Comparison of ENCODE assay signal across 18 cellular contexts in the genomic region with DNA sequence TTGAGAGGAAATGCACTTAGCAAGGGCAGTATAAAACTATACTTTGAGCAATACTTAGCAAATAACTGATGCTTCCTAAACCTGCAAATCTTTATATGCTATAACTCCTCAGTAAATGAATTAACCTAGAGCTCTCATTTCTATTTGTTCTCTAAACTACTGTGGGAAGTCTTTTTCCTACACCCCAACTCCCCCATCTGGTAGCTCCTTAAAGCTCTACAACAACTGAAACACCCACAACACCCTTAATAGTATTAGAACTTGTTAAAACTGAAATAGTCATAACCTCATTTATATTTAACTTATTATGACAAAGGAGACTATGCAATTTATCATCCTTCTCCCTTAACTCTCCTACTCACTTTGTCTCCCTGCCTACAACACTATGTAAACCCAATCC. TPM values are rescaled to one million over a fixed set of nuclear protein-coding genes. Genes with fewer than 3 reads are reported as not detected.
"Had no signal": no experiment of that assay in that cellular context is flagged by ENCODE, and none has a peak within 500 bp of the region (broad histone marks: within the 10 kb centered on the region; RNA-seq: fewer than 3 reads in every experiment).

No MANE protein-coding gene starts in this region.

- H3K4me3 Mint-ChIP-seq: activated CD4-positive, alpha-beta memory T cell treated with anti-CD3 and anti-CD28 coated beads, Interleukin-2, amount 10 ng/mL, durations not matched to agents 7 days and 5 days; immature natural killer cell; naive thymus-derived CD8-positive, alpha-beta T cell; T-cell had no signal

- H3K27me3 Mint-ChIP-seq: activated CD4-positive, alpha-beta memory T cell treated with anti-CD3 and anti-CD28 coated beads, Interleukin-2, amount 10 ng/mL, durations not matched to agents 7 days and 5 days; naive thymus-derived CD8-positive, alpha-beta T cell; T-cell had no signal

- H3K4me1 ChIP-seq: right lobe of liver, upper lobe of right lung had no signal

- H3K4me3 ChIP-seq: mucosa of descending colon, right lobe of liver, upper lobe of right lung had no signal

- H3K27me3 ChIP-seq: neutrophil, right lobe of liver, upper lobe of right lung had no signal

- DNase-seq: activated CD4-positive, alpha-beta memory T cell treated with anti-CD3 and anti-CD28 coated beads, Interleukin-2, amount 10 ng/mL, durations not matched to agents 7 days and 5 days; activated CD8-positive, alpha-beta memory T cell treated with anti-CD3 and anti-CD28 coated beads, Interleukin-2, amount 50 U/mL, for 4 hours; aorta; effector CD4-positive, alpha-beta T cell; immature natural killer cell; left cardiac atrium; mucosa of descending colon; naive thymus-derived CD8-positive, alpha-beta T cell; posterior cingulate gyrus; right lobe of liver; stimulated activated CD4-positive, alpha-beta T cell treated with anti-CD3 and anti-CD28 coated beads, Interleukin-2, amount 100 ng/mL, for 24 hours; stimulated activated naive CD4-positive, alpha-beta T cell treated with Interleukin-2 at 50 U/mL for 16 hours; T-cell; T1000; upper lobe of right lung had no signal

- H3K27ac Mint-ChIP-seq: activated CD4-positive, alpha-beta memory T cell treated with anti-CD3 and anti-CD28 coated beads, Interleukin-2, amount 10 ng/mL, durations not matched to agents 7 days and 5 days; immature natural killer cell; naive thymus-derived CD8-positive, alpha-beta T cell; T-cell had no signal

- H3K4me1 Mint-ChIP-seq: activated CD4-positive, alpha-beta memory T cell treated with anti-CD3 and anti-CD28 coated beads, Interleukin-2, amount 10 ng/mL, durations not matched to agents 7 days and 5 days; immature natural killer cell; naive thymus-derived CD8-positive, alpha-beta T cell; T-cell had no signal

- H3K36me3 ChIP-seq: neutrophil, right lobe of liver, upper lobe of right lung had no signal

- H3K36me3 Mint-ChIP-seq: immature natural killer cell; naive thymus-derived CD8-positive, alpha-beta T cell; T-cell had no signal

- ATAC-seq: left cardiac atrium; mucosa of descending colon; naive thymus-derived CD8-positive, alpha-beta T cell; right lobe of liver; T-cell; upper lobe of right lung had no signal

- H3K27ac ChIP-seq: epithelial cell of prostate, neutrophil, right lobe of liver, upper lobe of right lung had no signal

RNA-seq across cellular contexts. Expression of a gene that starts 43.4 kb away (rescaled TPM):
- total RNA-seq: activated CD4-positive, alpha-beta memory T cell treated with anti-CD3 and anti-CD28 coated beads, Interleukin-2, amount 10 ng/mL, durations not matched to agents 7 days and 5 days; bronchial epithelial cell; naive thymus-derived CD8-positive, alpha-beta T cell had no signal
- polyA plus RNA-seq: immature natural killer cell; naive thymus-derived CD8-positive, alpha-beta T cell had no signal
